9 cellular contexts compared by ENCODE assay signal in genomic region chr7:70596575-70596891, GRCh38.
DNase-seq lines count a peak whose midpoint lies in the region; TF ChIP-seq lines count a peak whose summit lies in the region.
"Had no signal": no experiment of that assay in that cellular context is flagged by ENCODE, and none has a peak within 500 bp of the region (broad histone marks: within the 10 kb centered on the region; RNA-seq: fewer than 3 reads in every experiment).

No MANE protein-coding gene starts in this region.

- H3K4me3 Mint-ChIP-seq in activated CD4-positive, alpha-beta T cell treated with anti-CD3 and anti-CD28 coated beads, Interleukin-2, amount 10 ng/mL, durations not matched to agents 7 days and 5 days, result peak overlapping the region; percentile 7

- peaks cover 0 to 3% of the 10 kb centered on the region in 2 donors for H3K9me3 ChIP-seq in ascending aorta
- H3K9me3 ChIP-seq in liver (ENCODE audit: control insufficient read depth in 4 of 4, low read length in 3 of 4), result no peaks in the 10 kb centered on the region
- H3K9me3 ChIP-seq in stomach smooth muscle (ENCODE audit: control insufficient read depth in 2 of 2, low read length in 2 of 2), result no peaks in the 10 kb centered on the region
- H3K9me3 ChIP-seq: thyroid gland had no signal

- no peak for DNase-seq in activated CD4-positive, alpha-beta T cell treated with anti-CD3 and anti-CD28 coated beads, Interleukin-2, amount 10 ng/mL, durations not matched to agents 7 days and 5 days
- no peak for DNase-seq in activated CD4-positive, alpha-beta T cell treated with anti-CD3 and anti-CD28 coated beads for 4 hours
- DNase-seq in ascending aorta (ENCODE audit: low spot score in 2 of 2), result no peak
- no peak for DNase-seq in HEK293T (ENCODE audit: extremely low spot score)
- DNase-seq in iPS-NIHi11 (ENCODE audit: low spot score), result no peak
- no peak for DNase-seq in HK-2 (ENCODE audit: unreplicated experiment)

- H3K27ac Mint-ChIP-seq in activated CD4-positive, alpha-beta T cell treated with anti-CD3 and anti-CD28 coated beads, Interleukin-2, amount 10 ng/mL, durations not matched to agents 7 days and 5 days, result no peak overlapping the region

- H3K4me3 ChIP-seq in ascending aorta, result peak overlapping the region; percentile 36 to 55
- H3K4me3 ChIP-seq in liver (ENCODE audit: low read depth in 1 of 3, low read length in 3 of 3), result peak overlapping the region; percentile 73 to 86 (median 74)
- peak overlapping the region; percentile 15 to 63 for H3K4me3 ChIP-seq in stomach smooth muscle (ENCODE audit: low read length in 2 of 2)

- H3K27me3 Mint-ChIP-seq in activated CD4-positive, alpha-beta T cell treated with anti-CD3 and anti-CD28 coated beads, Interleukin-2, amount 10 ng/mL, durations not matched to agents 7 days and 5 days, result peaks cover 35% of the 10 kb centered on the region

- TF ChIP-seq CTCF in ascending aorta (IDR thresholded peaks at IDR 0.05) (no peak), liver (IDR thresholded peaks at IDR 0.05; ENCODE audit: low read depth, low read length, missing input control) (no peak)

- H3K27me3 ChIP-seq in ascending aorta, result no peaks in the 10 kb centered on the region
- no peaks in the 10 kb centered on the region for H3K27me3 ChIP-seq in liver (ENCODE audit: control insufficient read depth in 4 of 4, insufficient read depth in 4 of 4, low read length in 3 of 4)
- no peaks in the 10 kb centered on the region for H3K27me3 ChIP-seq in stomach smooth muscle (ENCODE audit: control insufficient read depth in 1 of 2, insufficient read depth in 2 of 2, low read length in 2 of 2)
- H3K27me3 ChIP-seq: thyroid gland had no signal

- H3K9ac ChIP-seq in liver (ENCODE audit: low read depth in 1 of 2, low read length in 2 of 2), result peak overlapping the region; percentile 21 to 81
- no peak overlapping the region for H3K9ac ChIP-seq in stomach smooth muscle (ENCODE audit: low read length in 2 of 2)

- H3K36me3 Mint-ChIP-seq in activated CD4-positive, alpha-beta T cell treated with anti-CD3 and anti-CD28 coated beads, Interleukin-2, amount 10 ng/mL, durations not matched to agents 7 days and 5 days (ENCODE audit: low read depth), result no peaks in the 10 kb centered on the region

- TF ChIP-seq RAD21 in liver (IDR thresholded peaks at IDR 0.05), result no peak

- peaks cover 5% of the 10 kb centered on the region for H3K4me1 Mint-ChIP-seq in activated CD4-positive, alpha-beta T cell treated with anti-CD3 and anti-CD28 coated beads, Interleukin-2, amount 10 ng/mL, durations not matched to agents 7 days and 5 days

- WGBS in liver, result 32% methylated on average over 12 of the region's 12 CpGs

- POLR2A ChIA-PET in activated CD4-positive, alpha-beta T cell treated with anti-CD3 and anti-CD28 coated beads, Interleukin-2, amount 10 ng/mL, durations not matched to agents 7 days and 5 days (lab: Charles Lee), result no interaction called here
- POLR2A ChIA-PET in HEK293T (lab: Yijun Ruan, JAX), result interaction anchor here (1.5 kb wide), 1 partner anchor 102 kb away, joined by 4 read pairs; no protein-coding TSS in a partner anchor

- no peaks in the 10 kb centered on the region for H3K36me3 ChIP-seq in ascending aorta
- peaks cover 0 to 4% (median 1%) of the 10 kb centered on the region in 4 donors for H3K36me3 ChIP-seq in liver (ENCODE audit: control insufficient read depth in 4 of 4, insufficient read depth in 3 of 4, low read depth in 1 of 4, low read length in 3 of 4)
- no peaks in the 10 kb centered on the region for H3K36me3 ChIP-seq in stomach smooth muscle (ENCODE audit: control insufficient read depth in 2 of 2, insufficient read depth in 2 of 2, low read length in 2 of 2)
- H3K36me3 ChIP-seq: thyroid gland had no signal

- H3K9me3 Mint-ChIP-seq in activated CD4-positive, alpha-beta T cell treated with anti-CD3 and anti-CD28 coated beads, Interleukin-2, amount 10 ng/mL, durations not matched to agents 7 days and 5 days, result peaks cover 6% of the 10 kb centered on the region

- H3K27ac ChIP-seq in ascending aorta (no peak overlapping the region), liver (ENCODE audit: low read depth in 1 of 2, low read length in 2 of 2) (peak overlapping the region; percentile 44 to 49), stomach smooth muscle (ENCODE audit: low read length) (no peak overlapping the region)
- H3K27ac ChIP-seq: thyroid gland had no signal

- H3K4me1 ChIP-seq in ascending aorta, result no peaks in the 10 kb centered on the region
- peaks cover 5 to 67% (median 41%) of the 10 kb centered on the region in 4 donors for H3K4me1 ChIP-seq in liver (ENCODE audit: control insufficient read depth in 4 of 4, insufficient read depth in 4 of 4, low read length in 3 of 4)
- H3K4me1 ChIP-seq in stomach smooth muscle (ENCODE audit: control insufficient read depth, insufficient read depth, low read length), result peaks cover 10% of the 10 kb centered on the region

- intact Hi-C loops in ascending aorta (cut with DNase I), result no loop called here

- CTCF ChIA-PET in activated CD4-positive, alpha-beta T cell treated with anti-CD3 and anti-CD28 coated beads, Interleukin-2, amount 10 ng/mL, durations not matched to agents 7 days and 5 days (lab: Charles Lee), result no interaction called here
- CTCF ChIA-PET in HEK293T (lab: Yijun Ruan, JAX), result interaction anchor here (1.0 to 1.1 kb wide), 2 partner anchors 16 to 23 kb away, joined by 3 read pairs; no protein-coding TSS in a partner anchor

TF ChIP-seq in liver, 16 proteins besides CTCF, POLR2A, EP300 and RAD21:
- no peak for TF ChIP-seq HNF4A (conservative IDR thresholded peaks at IDR 0.05)
- TF ChIP-seq, protein P1, sequence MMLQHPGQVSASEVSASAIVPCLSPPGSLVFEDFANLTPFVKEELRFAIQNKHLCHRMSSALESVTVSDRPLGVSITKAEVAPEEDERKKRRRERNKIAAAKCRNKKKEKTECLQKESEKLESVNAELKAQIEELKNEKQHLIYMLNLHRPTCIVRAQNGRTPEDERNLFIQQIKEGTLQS (IDR thresholded peaks at IDR 0.05), result no peak
- no peak for TF ChIP-seq EGR1 (IDR thresholded peaks at IDR 0.05; ENCODE audit: low read depth in 2 of 2)
- no peak for TF ChIP-seq FOXA2 (IDR thresholded peaks at IDR 0.05)
- no peak for TF ChIP-seq YY1 (IDR thresholded peaks at IDR 0.05)
- TF ChIP-seq MAX (IDR thresholded peaks at IDR 0.05), result no peak
- TF ChIP-seq TAF1 (conservative IDR thresholded peaks at IDR 0.05), result no peak
- no peak for TF ChIP-seq JUND (IDR thresholded peaks at IDR 0.05)
- TF ChIP-seq NR2F2 (IDR thresholded peaks at IDR 0.05), result no peak

TF ChIP-seq in HEK293T, 16 proteins besides CTCF, POLR2A, EP300 and RAD21:
- TF ChIP-seq ELF4 (IDR thresholded peaks at IDR 0.05) (no peak), NFRKB (IDR thresholded peaks at IDR 0.05) (no peak)

Comparison
In these comparisons a context has a peak if more than half of its experiments do, and no peak if none do; other contexts are left out.
1. H3K27ac ChIP-seq: peak in liver (2 of 2); none in ascending aorta (0 of 2) and stomach smooth muscle (single experiment).
2. H3K9ac ChIP-seq: peak in liver (2 of 2); none in stomach smooth muscle (0 of 2).
3. Peak in every context shown above with its lines, with median percentiles within 50 percentile points of each other: H3K4me3 ChIP-seq.